ENCODE assay signal across 8 cellular contexts in genomic region chr6:12288844-12289654, GRCh38. TPM values are rescaled to one million over a fixed set of nuclear protein-coding genes. Genes with fewer than 3 reads are reported as not detected.
A peak's percentile ranks its signal among the peaks of the same experiment; 100 is the strongest.
DNase-seq lines count a peak whose midpoint lies in the region; ATAC-seq and TF ChIP-seq lines count a peak whose summit lies in the region.

No MANE protein-coding gene starts in this region.

- H3K27me3 ChIP-seq in muscle layer of colon (ENCODE audit: control insufficient read depth in 1 of 2, insufficient read depth in 2 of 2, low read length in 2 of 2) (peaks cover 0 to 6% of the 10 kb centered on the region in 2 donors), stomach (peaks cover 0 to 20% (median 12%) of the 10 kb centered on the region in 3 donors)

- peaks cover 29% of the 10 kb centered on the region for H3K27me3 Mint-ChIP-seq in activated CD8-positive, alpha-beta T cell treated with anti-CD3 and anti-CD28 coated beads for 36 hours

- no peaks in the 10 kb centered on the region for H3K9me3 ChIP-seq in muscle layer of colon (ENCODE audit: low read length)
- H3K9me3 ChIP-seq in stomach = no peaks in the 10 kb centered on the region

- H3K36me3 ChIP-seq in muscle layer of colon (ENCODE audit: insufficient read depth, low read length) (no peaks in the 10 kb centered on the region), stomach (no peaks in the 10 kb centered on the region)

- no peak for TF ChIP-seq EP300 in stomach (IDR thresholded peaks at IDR 0.05)

- TF ChIP-seq CTCF in activated CD8-positive, alpha-beta T cell treated with anti-CD3 and anti-CD28 coated beads for 36 hours (IDR thresholded peaks at IDR 0.05) = peak; percentile 80
- TF ChIP-seq CTCF in epithelial cell of proximal tubule (conservative IDR thresholded peaks at IDR 0.05; ENCODE audit: low read depth, low read length) = peak; percentile 95
- peak in 5 of 7 experiments; percentile 59 to 77 (median 68) for TF ChIP-seq CTCF in stomach (IDR thresholded peaks at IDR 0.05)

- H3K27ac Mint-ChIP-seq in activated CD8-positive, alpha-beta T cell treated with anti-CD3 and anti-CD28 coated beads for 36 hours = no peak overlapping the region

- H3K9me3 Mint-ChIP-seq in activated CD8-positive, alpha-beta T cell treated with anti-CD3 and anti-CD28 coated beads for 36 hours = no peaks in the 10 kb centered on the region

- POLR2A ChIA-PET in activated CD8-positive, alpha-beta T cell treated with anti-CD3 and anti-CD28 coated beads for 36 hours (lab: Charles Lee) = interaction anchor here (0.6 kb wide), 1 partner anchor 14 kb away, joined by 3 read pairs; no protein-coding TSS in a partner anchor

- ATAC-seq in GM21447 (IDR thresholded peaks at IDR 0.05; ENCODE audit: unreplicated experiment) = peak; percentile 32
- peak; percentile 61 for ATAC-seq in activated CD8-positive, alpha-beta T cell treated with anti-CD3 and anti-CD28 coated beads for 36 hours

- no peaks in the 10 kb centered on the region for H3K36me3 Mint-ChIP-seq in activated CD8-positive, alpha-beta T cell treated with anti-CD3 and anti-CD28 coated beads for 36 hours (ENCODE audit: low read depth)

- peaks cover 9% of the 10 kb centered on the region for H3K4me1 Mint-ChIP-seq in activated CD8-positive, alpha-beta T cell treated with anti-CD3 and anti-CD28 coated beads for 36 hours (ENCODE audit: low read depth)

- intact Hi-C loops in activated CD8-positive, alpha-beta T cell treated with anti-CD3 and anti-CD28 coated beads for 36 hours (cut with micrococcal nuclease) = loop anchor here (5.0 kb wide), 1 partner anchor 632 kb away; no protein-coding TSS in a partner anchor
- intact Hi-C loops in stomach (cut with DNase I; ENCODE audit: low total_unique reads) = no loop called here

- H3K4me3 ChIP-seq in epithelial cell of proximal tubule (ENCODE audit: low read depth, low read length) (peak overlapping the region; percentile 58), muscle layer of colon (ENCODE audit: low read depth in 1 of 2, low read length in 2 of 2) (peak overlapping the region in 1 of 2 donors; percentile 76), stomach (peak overlapping the region; percentile 47 to 55 (median 52))

- CTCF ChIA-PET in activated CD8-positive, alpha-beta T cell treated with anti-CD3 and anti-CD28 coated beads for 36 hours (lab: Charles Lee) = interaction anchor here (0.7 to 4.9 kb wide), 37 partner anchors 10 to 708 kb away, joined by 3 to 57 read pairs (median 5); no protein-coding TSS in a partner anchor

- WGBS in stomach, 5 donors = 26 to 36% (median 30%) methylated on average over 10 of the region's 10 CpGs

- H3K4me3 Mint-ChIP-seq in activated CD8-positive, alpha-beta T cell treated with anti-CD3 and anti-CD28 coated beads for 36 hours = peak overlapping the region; percentile 75

- peak; percentile 70 for DNase-seq in AG20443 (ENCODE audit: low spot score)
- DNase-seq in NCI-H460 (ENCODE audit: extremely low read depth, low read depth) = peak; percentile 61
- DNase-seq in activated CD8-positive, alpha-beta T cell treated with anti-CD3 and anti-CD28 coated beads for 36 hours = peak; percentile 74
- peak; percentile 32 for DNase-seq in epithelial cell of proximal tubule (ENCODE audit: low read depth)
- peak; percentile 62 for DNase-seq in stomach
- DNase-seq in HPDE6-E6E7 (ENCODE audit: extremely low spot score) = no peak

- peak overlapping the region; percentile 5 for H3K27ac ChIP-seq in muscle layer of colon (ENCODE audit: low read depth, low read length)
- peak overlapping the region; percentile 58 to 79 (median 78) for H3K27ac ChIP-seq in stomach

- TF ChIP-seq POLR2A in stomach (IDR thresholded peaks at IDR 0.05) = no peak

- H3K4me1 ChIP-seq in muscle layer of colon (ENCODE audit: insufficient read depth, low read length) (peaks cover 10% of the 10 kb centered on the region), stomach (peaks cover 6 to 42% (median 28%) of the 10 kb centered on the region in 4 donors)

- H3K9ac ChIP-seq in muscle layer of colon (ENCODE audit: low read length) = no peak overlapping the region

RNA-seq across cellular contexts. Expression of gene EDN1, which starts 1.1 kb away (rescaled TPM):
- 12.0 and 12.8 TPM in 2 replicates for total RNA-seq in NCI-H460 (2014; rRNA removed; shearing (Covaris generic))
- polyA plus RNA-seq in NCI-H460 (2014; cell fraction: nucleus; rRNA removed) = 6.7 and 15.1 TPM in 2 replicates
- under 1 TPM in 1 of 2 experiments, not detected in 1; 0.14 TPM for total RNA-seq in activated CD8-positive, alpha-beta T cell treated with anti-CD3 and anti-CD28 coated beads for 36 hours
- total RNA-seq in epithelial cell of proximal tubule (16.3 and 21.0 TPM in 2 replicates), stomach (10 to 100 TPM in 4 of 5 donors, under 1 TPM in 1; 0.58 to 95.1 (median 19.1) TPM)
- 1 to 10 TPM; 4.4 to 6.5 (median 6.1) TPM for polyA plus RNA-seq in stomach
